ENCODE assay signal across 1 cellular context in genomic region chr22:49826603-49827306, GRCh38.
TF ChIP-seq lines count a peak whose summit lies in the region.

No MANE protein-coding gene starts in this region.

TF ChIP-seq in HepG2, 621 proteins besides CTCF, POLR2A, EP300 and RAD21 (continued from another document and continues in another):
- TF ChIP-seq ZNF335 (CRISPR knock-in tag; IDR thresholded peaks at IDR 0.05) = no peak
- TF ChIP-seq AHR (CRISPR knock-in tag; IDR thresholded peaks at IDR 0.05) = no peak
- TF ChIP-seq, protein P1, sequence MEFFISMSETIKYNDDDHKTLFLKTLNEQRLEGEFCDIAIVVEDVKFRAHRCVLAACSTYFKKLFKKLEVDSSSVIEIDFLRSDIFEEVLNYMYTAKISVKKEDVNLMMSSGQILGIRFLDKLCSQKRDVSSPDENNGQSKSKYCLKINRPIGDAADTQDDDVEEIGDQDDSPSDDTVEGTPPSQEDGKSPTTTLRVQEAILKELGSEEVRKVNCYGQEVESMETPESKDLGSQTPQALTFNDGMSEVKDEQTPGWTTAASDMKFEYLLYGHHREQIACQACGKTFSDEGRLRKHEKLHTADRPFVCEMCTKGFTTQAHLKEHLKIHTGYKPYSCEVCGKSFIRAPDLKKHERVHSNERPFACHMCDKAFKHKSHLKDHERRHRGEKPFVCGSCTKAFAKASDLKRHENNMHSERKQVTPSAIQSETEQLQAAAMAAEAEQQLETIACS (CRISPR knock-in tag; IDR thresholded peaks at IDR 0.05) = no peak
- peak; percentile 38; the same call in 1 of the 2 replicates for TF ChIP-seq ARNTL (CRISPR knock-in tag; IDR thresholded peaks at IDR 0.05)
- no peak; the same call in 1 of the 2 replicates for TF ChIP-seq ZNF83 (CRISPR knock-in tag; IDR thresholded peaks at IDR 0.05; ENCODE audit: borderline replicate concordance)
- TF ChIP-seq ZNF501 (CRISPR knock-in tag; IDR thresholded peaks at IDR 0.05) = peak; percentile 61; the same call in 1 of the 2 replicates
- TF ChIP-seq ZBTB8A (CRISPR knock-in tag; IDR thresholded peaks at IDR 0.05; ENCODE audit: borderline replicate concordance, low read depth) = no peak
- TF ChIP-seq TBX3 (IDR thresholded peaks at IDR 0.05; ENCODE audit: borderline replicate concordance) = no peak
- TF ChIP-seq ZNF138 (CRISPR knock-in tag; IDR thresholded peaks at IDR 0.05; ENCODE audit: low read depth) = no peak
- no peak for TF ChIP-seq ZNF251 (CRISPR knock-in tag; IDR thresholded peaks at IDR 0.05)
- no peak for TF ChIP-seq PAWR (CRISPR knock-in tag; IDR thresholded peaks at IDR 0.05; ENCODE audit: borderline replicate concordance)
- no peak for TF ChIP-seq ZNF383 (CRISPR knock-in tag; IDR thresholded peaks at IDR 0.05; ENCODE audit: borderline replicate concordance)
- 0 out of 2 replicates have a peak, but pooled peaks have one; percentile 41 for TF ChIP-seq ZSCAN31 (CRISPR knock-in tag; IDR thresholded peaks at IDR 0.05; ENCODE audit: low read depth)
- TF ChIP-seq ZBTB40 (IDR thresholded peaks at IDR 0.05) = no peak
- no peak; the same call in 1 of the 2 replicates for TF ChIP-seq ZBTB40 (CRISPR knock-in tag; IDR thresholded peaks at IDR 0.05)
- TF ChIP-seq NFIB (CRISPR knock-in tag; IDR thresholded peaks at IDR 0.05; ENCODE audit: borderline replicate concordance) = no peak
- no peak for TF ChIP-seq KLF6 (CRISPR knock-in tag; IDR thresholded peaks at IDR 0.05)
- peak; percentile 62; the same call in 1 of the 2 replicates for TF ChIP-seq ZNF142 (CRISPR knock-in tag; IDR thresholded peaks at IDR 0.05)
- TF ChIP-seq KLF15 (CRISPR knock-in tag; IDR thresholded peaks at IDR 0.05; ENCODE audit: borderline replicate concordance) = 0 out of 2 replicates have a peak, but pooled peaks have one; percentile 65
- 0 out of 2 replicates have a peak, but pooled peaks have one; percentile 23 for TF ChIP-seq ZNF563 (CRISPR knock-in tag; IDR thresholded peaks at IDR 0.05)
- TF ChIP-seq PHF20 (CRISPR knock-in tag; IDR thresholded peaks at IDR 0.05) = no peak
- TF ChIP-seq, protein P2, sequence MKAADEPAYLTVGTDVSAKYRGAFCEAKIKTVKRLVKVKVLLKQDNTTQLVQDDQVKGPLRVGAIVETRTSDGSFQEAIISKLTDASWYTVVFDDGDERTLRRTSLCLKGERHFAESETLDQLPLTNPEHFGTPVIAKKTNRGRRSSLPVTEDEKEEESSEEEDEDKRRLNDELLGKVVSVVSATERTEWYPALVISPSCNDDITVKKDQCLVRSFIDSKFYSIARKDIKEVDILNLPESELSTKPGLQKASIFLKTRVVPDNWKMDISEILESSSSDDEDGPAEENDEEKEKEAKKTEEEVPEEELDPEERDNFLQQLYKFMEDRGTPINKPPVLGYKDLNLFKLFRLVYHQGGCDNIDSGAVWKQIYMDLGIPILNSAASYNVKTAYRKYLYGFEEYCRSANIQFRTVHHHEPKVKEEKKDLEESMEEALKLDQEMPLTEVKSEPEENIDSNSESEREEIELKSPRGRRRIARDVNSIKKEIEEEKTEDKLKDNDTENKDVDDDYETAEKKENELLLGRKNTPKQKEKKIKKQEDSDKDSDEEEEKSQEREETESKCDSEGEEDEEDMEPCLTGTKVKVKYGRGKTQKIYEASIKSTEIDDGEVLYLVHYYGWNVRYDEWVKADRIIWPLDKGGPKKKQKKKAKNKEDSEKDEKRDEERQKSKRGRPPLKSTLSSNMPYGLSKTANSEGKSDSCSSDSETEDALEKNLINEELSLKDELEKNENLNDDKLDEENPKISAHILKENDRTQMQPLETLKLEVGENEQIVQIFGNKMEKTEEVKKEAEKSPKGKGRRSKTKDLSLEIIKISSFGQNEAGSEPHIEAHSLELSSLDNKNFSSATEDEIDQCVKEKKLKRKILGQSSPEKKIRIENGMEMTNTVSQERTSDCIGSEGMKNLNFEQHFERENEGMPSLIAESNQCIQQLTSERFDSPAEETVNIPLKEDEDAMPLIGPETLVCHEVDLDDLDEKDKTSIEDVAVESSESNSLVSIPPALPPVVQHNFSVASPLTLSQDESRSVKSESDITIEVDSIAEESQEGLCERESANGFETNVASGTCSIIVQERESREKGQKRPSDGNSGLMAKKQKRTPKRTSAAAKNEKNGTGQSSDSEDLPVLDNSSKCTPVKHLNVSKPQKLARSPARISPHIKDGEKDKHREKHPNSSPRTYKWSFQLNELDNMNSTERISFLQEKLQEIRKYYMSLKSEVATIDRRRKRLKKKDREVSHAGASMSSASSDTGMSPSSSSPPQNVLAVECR (CRISPR knock-in tag; IDR thresholded peaks at IDR 0.05; ENCODE audit: borderline replicate concordance) = peak; percentile 70; the same call in 1 of the 2 replicates
- TF ChIP-seq ZNF558 (CRISPR knock-in tag; IDR thresholded peaks at IDR 0.05; ENCODE audit: borderline replicate concordance) = no peak
- no peak for TF ChIP-seq NFYC (CRISPR knock-in tag; IDR thresholded peaks at IDR 0.05)
- TF ChIP-seq EEA1 (CRISPR knock-in tag; IDR thresholded peaks at IDR 0.05; ENCODE audit: borderline replicate concordance) = no peak
- TF ChIP-seq, protein P3, sequence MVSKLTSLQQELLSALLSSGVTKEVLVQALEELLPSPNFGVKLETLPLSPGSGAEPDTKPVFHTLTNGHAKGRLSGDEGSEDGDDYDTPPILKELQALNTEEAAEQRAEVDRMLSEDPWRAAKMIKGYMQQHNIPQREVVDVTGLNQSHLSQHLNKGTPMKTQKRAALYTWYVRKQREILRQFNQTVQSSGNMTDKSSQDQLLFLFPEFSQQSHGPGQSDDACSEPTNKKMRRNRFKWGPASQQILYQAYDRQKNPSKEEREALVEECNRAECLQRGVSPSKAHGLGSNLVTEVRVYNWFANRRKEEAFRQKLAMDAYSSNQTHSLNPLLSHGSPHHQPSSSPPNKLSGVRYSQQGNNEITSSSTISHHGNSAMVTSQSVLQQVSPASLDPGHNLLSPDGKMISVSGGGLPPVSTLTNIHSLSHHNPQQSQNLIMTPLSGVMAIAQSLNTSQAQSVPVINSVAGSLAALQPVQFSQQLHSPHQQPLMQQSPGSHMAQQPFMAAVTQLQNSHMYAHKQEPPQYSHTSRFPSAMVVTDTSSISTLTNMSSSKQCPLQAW (CRISPR knock-in tag; IDR thresholded peaks at IDR 0.05) = 0 out of 2 replicates have a peak, but pooled peaks have one; percentile 33
- TF ChIP-seq, protein P4, sequence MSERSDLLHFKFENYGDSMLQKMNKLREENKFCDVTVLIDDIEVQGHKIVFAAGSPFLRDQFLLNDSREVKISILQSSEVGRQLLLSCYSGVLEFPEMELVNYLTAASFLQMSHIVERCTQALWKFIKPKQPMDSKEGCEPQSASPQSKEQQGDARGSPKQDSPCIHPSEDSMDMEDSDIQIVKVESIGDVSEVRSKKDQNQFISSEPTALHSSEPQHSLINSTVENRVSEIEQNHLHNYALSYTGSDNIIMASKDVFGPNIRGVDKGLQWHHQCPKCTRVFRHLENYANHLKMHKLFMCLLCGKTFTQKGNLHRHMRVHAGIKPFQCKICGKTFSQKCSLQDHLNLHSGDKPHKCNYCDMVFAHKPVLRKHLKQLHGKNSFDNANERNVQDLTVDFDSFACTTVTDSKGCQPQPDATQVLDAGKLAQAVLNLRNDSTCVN (CRISPR knock-in tag; IDR thresholded peaks at IDR 0.05; ENCODE audit: borderline replicate concordance) = no peak
- no peak for TF ChIP-seq REL (CRISPR knock-in tag; conservative IDR thresholded peaks at IDR 0.05)
- TF ChIP-seq MTF2 (CRISPR knock-in tag; IDR thresholded peaks at IDR 0.05; ENCODE audit: borderline replicate concordance) = no peak
- no peak for TF ChIP-seq ZNF562 (CRISPR knock-in tag; IDR thresholded peaks at IDR 0.05; ENCODE audit: borderline replicate concordance)
- no peak for TF ChIP-seq KLF12 (CRISPR knock-in tag; IDR thresholded peaks at IDR 0.05; ENCODE audit: borderline replicate concordance)
- TF ChIP-seq MTERF4 (CRISPR knock-in tag; IDR thresholded peaks at IDR 0.05) = no peak
- TF ChIP-seq ZFP36L2 (CRISPR knock-in tag; IDR thresholded peaks at IDR 0.05) = no peak
